ENCODE assay signal across 8 cellular contexts in the genomic region with DNA sequence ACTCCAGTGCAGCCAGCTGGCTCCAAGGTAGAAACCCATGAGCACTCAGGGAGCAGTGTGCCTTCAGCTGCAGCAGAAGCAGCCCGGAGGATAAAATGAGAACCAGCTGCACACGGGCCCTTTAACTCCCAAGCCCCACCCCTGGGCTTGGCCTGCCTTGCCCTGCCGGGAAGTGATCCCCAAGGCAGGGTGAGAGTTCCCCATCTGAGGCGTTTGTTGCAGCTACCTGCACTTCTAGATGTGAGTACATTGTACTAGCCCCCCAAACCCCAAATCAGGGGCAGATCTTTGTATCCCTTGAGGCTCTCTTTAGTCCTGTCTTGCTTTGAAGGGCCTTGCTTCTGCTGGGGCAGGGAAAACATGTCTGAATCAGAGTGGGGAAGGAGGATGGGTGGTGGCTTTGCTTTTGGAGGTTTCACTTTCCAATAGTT. TPM values are rescaled to one million over a fixed set of nuclear protein-coding genes. Genes with fewer than 3 reads are reported as not detected.
DNase-seq lines count a peak whose midpoint lies in the region; ATAC-seq and TF ChIP-seq lines count a peak whose summit lies in the region.

A gene (plus strand): TSS at position 192 of the 431 bp plus-strand sequence. CDS start 10,088 bp downstream, outside the sequence.

- DNase-seq in MM.1S (peak; percentile 78), dermis blood vessel endothelial cell (peak; percentile 63), medulla oblongata (ENCODE audit: extremely low spot score) (peak; percentile 78)

- H3K79me2 ChIP-seq in MM.1S (ENCODE audit: low read length): peaks cover 80% of the 10 kb centered on the region

- H3K9me2 ChIP-seq in MM.1S (replicated peaks; ENCODE audit: insufficient read depth, low read length): no peaks in the 10 kb centered on the region

- no peaks in the 10 kb centered on the region for H3K9me3 ChIP-seq in ES-I3 (ENCODE audit: control insufficient read depth, insufficient read depth, low read length)
- H3K9me3 ChIP-seq in MM.1S (replicated peaks; ENCODE audit: insufficient read depth, low read length): no peaks in the 10 kb centered on the region
- no peaks in the 10 kb centered on the region for H3K9me3 ChIP-seq in subcutaneous abdominal adipose tissue (ENCODE audit: control insufficient read depth in 5 of 5, low read length in 5 of 5)

- H3K27me3 ChIP-seq in MM.1S (replicated peaks; ENCODE audit: insufficient read depth, low read length) (no peaks in the 10 kb centered on the region), subcutaneous abdominal adipose tissue (ENCODE audit: control insufficient read depth in 5 of 5, insufficient read depth in 4 of 5, low read length in 5 of 5) (no peaks in the 10 kb centered on the region)

- H3K27ac ChIP-seq in MM.1S (ENCODE audit: low read length) (peak within 1 kb of the TSS; percentile 80), subcutaneous abdominal adipose tissue (ENCODE audit: low read depth, low read length) (peak within 1 kb of the TSS; percentile 97)

- H3K4me2 ChIP-seq in MM.1S (ENCODE audit: low read depth, low read length): peak within 1 kb of the TSS; percentile 90

- H3F3A ChIP-seq in MM.1S (ENCODE audit: insufficient read depth, low read length): peaks cover 41% of the 10 kb centered on the region

- H3K4me3 ChIP-seq in MM.1S (ENCODE audit: low read length): peak within 1 kb of the TSS; percentile 70
- H3K4me3 ChIP-seq in WI38 (ENCODE audit: low read depth, low read length): peak within 1 kb of the TSS; percentile 98
- H3K4me3 ChIP-seq in subcutaneous abdominal adipose tissue (ENCODE audit: low read depth in 1 of 5, low read length in 5 of 5): peak within 1 kb of the TSS; percentile 82 to 96 (median 92)

- peaks cover 27% of the 10 kb centered on the region; the same call in 1 of the 2 replicates for H3K4me1 ChIP-seq in ES-I3 (ENCODE audit: insufficient read depth, low read length)
- H3K4me1 ChIP-seq in MM.1S (ENCODE audit: low read length): peaks cover 46% of the 10 kb centered on the region
- H3K4me1 ChIP-seq in subcutaneous abdominal adipose tissue (ENCODE audit: control insufficient read depth in 5 of 5, insufficient read depth in 5 of 5, low read length in 5 of 5): peaks cover 18 to 69% (median 61%) of the 10 kb centered on the region in 5 donors

- H4K20me1 ChIP-seq in MM.1S (ENCODE audit: insufficient read depth, low read length): no peaks in the 10 kb centered on the region

- peak within 1 kb of the TSS; percentile 19; the same call in 1 of the 2 replicates for H3K9ac ChIP-seq in ES-I3 (ENCODE audit: low read depth, low read length)
- H3K9ac ChIP-seq in MM.1S (ENCODE audit: low read length): peak within 1 kb of the TSS; percentile 68
- H3K9ac ChIP-seq in subcutaneous abdominal adipose tissue (ENCODE audit: low read length in 5 of 5): peak within 1 kb of the TSS; percentile 82 to 93 (median 90)

- ATAC-seq in GM18517 (IDR thresholded peaks at IDR 0.05; ENCODE audit: unreplicated experiment) (no peak), HG02798 (IDR thresholded peaks at IDR 0.05; ENCODE audit: poor library complexity, unreplicated experiment) (no peak)

- TF ChIP-seq CTCF in MM.1S (IDR thresholded peaks at IDR 0.05; ENCODE audit: low read length) (no peak), WI38 (IDR thresholded peaks at IDR 0.05; ENCODE audit: low read depth, low read length) (no peak)

- H2AFZ ChIP-seq in MM.1S (ENCODE audit: low read length): no peak within 1 kb of the TSS

- H3K36me3 ChIP-seq in ES-I3 (ENCODE audit: insufficient read depth, low read length) (0 out of 2 replicates have a peak, but pooled peaks cover 7% of the 10 kb centered on the region), MM.1S (replicated peaks; ENCODE audit: insufficient read depth, low read length) (no peaks in the 10 kb centered on the region), subcutaneous abdominal adipose tissue (ENCODE audit: control insufficient read depth in 5 of 5, insufficient read depth in 5 of 5, low read length in 5 of 5) (peaks cover 0 to 14% (median 8%) of the 10 kb centered on the region in 5 donors)

RNA-seq across cellular contexts. Expression of the gene that starts here (rescaled TPM):
- total RNA-seq in dermis blood vessel endothelial cell: 222 and 262 TPM in 2 replicates

Comparison
In these comparisons a context has a peak if more than half of its experiments do, and no peak if none do; other contexts are left out.
1. H3K9ac ChIP-seq: peak in every context shown above with its lines; median percentile 90 in subcutaneous abdominal adipose tissue; 68 in MM.1S; 19 in ES-I3.